Comparison of ENCODE assay signal across 20 cellular contexts in the genomic region with DNA sequence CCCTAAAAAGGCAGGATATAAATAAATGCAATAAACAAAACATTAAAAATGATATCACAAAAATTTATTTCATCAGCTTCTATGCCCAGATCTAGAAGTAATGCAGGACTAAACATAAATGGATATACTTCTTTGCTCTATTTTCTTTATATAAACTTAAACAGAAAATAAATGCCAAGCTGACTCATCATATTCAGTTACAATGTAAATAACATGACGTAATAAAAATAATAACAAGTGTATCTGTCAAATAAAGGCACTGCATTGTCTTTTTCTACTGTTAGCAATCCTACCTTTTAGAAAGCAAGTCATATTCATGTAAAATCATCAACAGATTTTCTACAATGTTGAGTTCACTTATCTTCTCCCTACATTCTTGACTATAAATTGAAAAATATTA.
"Had no signal": no experiment of that assay in that cellular context is flagged by ENCODE, and none has a peak within 500 bp of the region (broad histone marks: within the 10 kb centered on the region; RNA-seq: fewer than 3 reads in every experiment).

No MANE protein-coding gene starts in this region.

- H3K4me1 ChIP-seq: psoas muscle, thyroid gland had no signal

- FAIRE-seq: frontal cortex, urothelium cell line had no signal

- H3K27ac ChIP-seq: coronary artery, heart left ventricle, neutrophil, psoas muscle, skin epidermis, stomach, thyroid gland had no signal

- H3K27me3 ChIP-seq: heart left ventricle, neutrophil, stomach, thyroid gland had no signal

- H3K36me3 ChIP-seq: neutrophil, stomach, thyroid gland had no signal

- ATAC-seq: esophagus mucosa; heart left ventricle; left colon; mucosa of descending colon; naive thymus-derived CD8-positive, alpha-beta T cell; psoas muscle; sciatic nerve had no signal

- H3K9me3 ChIP-seq: heart left ventricle, mucosa of descending colon, neutrophil, psoas muscle, stomach, thyroid gland had no signal

- H3K4me3 ChIP-seq: coronary artery, heart left ventricle, mucosa of descending colon, psoas muscle, skin epidermis, stomach, thyroid gland had no signal

- DNase-seq: effector CD8-positive, alpha-beta T cell; heart left ventricle; hippocampal formation; left colon; mammary epithelial cell; mucosa of descending colon; naive thymus-derived CD8-positive, alpha-beta T cell; psoas muscle; retina; stimulated activated naive CD4-positive, alpha-beta T cell; stomach; substantia nigra; thyroid gland had no signal
